ENCODE assay signal across 8 cellular contexts in genomic region chr2:7031424-7032245, GRCh38.
DNase-seq lines count a peak whose midpoint lies in the region; ATAC-seq and TF ChIP-seq lines count a peak whose summit lies in the region.

No MANE protein-coding gene starts in this region.

- TF ChIP-seq EP300 in transverse colon (IDR thresholded peaks at IDR 0.05; ENCODE audit: low read depth) = no peak

- H3K4me1 ChIP-seq in transverse colon (peaks cover 0 to 11% (median 0%) of the 10 kb centered on the region in 4 donors), vagina (peaks cover 10% of the 10 kb centered on the region)

- TF ChIP-seq POLR2A in transverse colon (IDR thresholded peaks at IDR 0.05) (no peak), vagina (IDR thresholded peaks at IDR 0.05) (no peak)

- H3K27me3 ChIP-seq in transverse colon (no peaks in the 10 kb centered on the region), vagina (no peaks in the 10 kb centered on the region)

- WGBS in transverse colon (ENCODE audit: low coverage in 1 of 2), 2 donors = 53% methylated on average over 24 of the region's 25 CpGs; no CpG with 5 or more reads in 1 of the 2 donors

- DNase-seq in DMS153 (lab: John Stamatoyannopoulos, UW) (peak; percentile 100), NCI-H1694 (lab: John Stamatoyannopoulos, UW) (peak; percentile 92), fibroblast of mammary gland (ENCODE audit: low read depth) (peak; percentile 79), transverse colon (peak; percentile 93), vagina (ENCODE audit: extremely low spot score in 2 of 2) (no peak)
- DNase-seq in activated CD4-positive, alpha-beta T cell treated with anti-CD3 and anti-CD28 coated beads for 4 hours = peak; percentile 44 to 57

- H3K9me3 ChIP-seq in transverse colon = no peaks in the 10 kb centered on the region
- no peaks in the 10 kb centered on the region for H3K9me3 ChIP-seq in vagina

- intact Hi-C loops in transverse colon (cut with DNase I; ENCODE audit: low total_unique reads) (no loop called here), vagina (cut with DNase I) (no loop called here)

- H3K36me3 ChIP-seq in transverse colon = no peaks in the 10 kb centered on the region
- peaks cover 0 to 11% of the 10 kb centered on the region in 2 donors for H3K36me3 ChIP-seq in vagina

- no peak overlapping the region for H3K4me3 ChIP-seq in fibroblast of mammary gland (ENCODE audit: control insufficient read depth, low read depth, low read length)
- H3K4me3 ChIP-seq in transverse colon = no peak overlapping the region
- H3K4me3 ChIP-seq in vagina = no peak overlapping the region

- no peak for ATAC-seq in GM19035 (IDR thresholded peaks at IDR 0.05; ENCODE audit: unreplicated experiment)
- no peak for ATAC-seq in HG03097 (IDR thresholded peaks at IDR 0.05; ENCODE audit: low FRiP score, unreplicated experiment)

- peak overlapping the region in 1 of 4 donors; percentile 26 for H3K27ac ChIP-seq in transverse colon
- H3K27ac ChIP-seq in vagina = no peak overlapping the region

- TF ChIP-seq CTCF in fibroblast of mammary gland (conservative IDR thresholded peaks at IDR 0.05; ENCODE audit: control insufficient read depth, insufficient read depth, low read depth, low read length) (no peak), transverse colon (IDR thresholded peaks at IDR 0.05) (peak in 3 of 5 experiments; percentile 8 to 49 (median 33)), vagina (IDR thresholded peaks at IDR 0.05) (no peak)

- in situ Hi-C loops in transverse colon (cut with MboI; ENCODE audit: low pct_ligation_motif_present in 1 of 4, low pct_unique_long_range_greater_than_20kb in 1 of 4, low sequenced_read_pairs in 3 of 4) = no loop called here

Comparison
In these comparisons a context has a peak if more than half of its experiments do, and no peak if none do; other contexts are left out.
1. DNase-seq: peak in DMS153 (single experiment), NCI-H1694 (single experiment), activated CD4-positive, alpha-beta T cell treated with anti-CD3 and anti-CD28 coated beads for 4 hours (2 of 2), fibroblast of mammary gland (single experiment) and transverse colon (single experiment); none in vagina (0 of 2).
2. CTCF ChIP-seq: peak in transverse colon (3 of 5); none in fibroblast of mammary gland (single experiment) and vagina (0 of 3).